27 cellular contexts compared by ENCODE assay signal in the genomic region with DNA sequence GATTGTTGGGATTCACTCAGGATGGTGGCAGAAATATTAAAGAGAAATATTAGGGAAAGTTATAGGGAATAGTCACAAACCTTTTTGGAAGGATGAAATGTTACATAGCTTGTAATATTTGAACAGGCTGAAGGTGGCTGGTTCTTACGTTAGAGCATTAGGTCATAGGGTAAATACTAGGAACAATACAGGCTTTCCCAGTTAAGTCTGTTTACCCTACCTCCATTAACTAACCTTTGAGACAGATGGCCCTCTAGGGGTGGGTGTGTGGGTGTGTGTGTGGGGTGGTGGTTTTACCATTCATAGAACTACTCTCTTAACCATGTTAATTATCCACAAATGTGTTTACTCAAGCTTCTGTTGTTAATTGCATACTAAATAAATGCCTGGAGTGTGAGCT.
DNase-seq lines count a peak whose midpoint lies in the region; ATAC-seq and TF ChIP-seq lines count a peak whose summit lies in the region.
"Had no signal": no experiment of that assay in that cellular context is flagged by ENCODE, and none has a peak within 500 bp of the region (broad histone marks: within the 10 kb centered on the region; RNA-seq: fewer than 3 reads in every experiment).

No MANE protein-coding gene starts in this region.

- H3K4me1 Mint-ChIP-seq in Caco-2 (ENCODE audit: low read depth, unreplicated experiment), result peaks cover 23% of the 10 kb centered on the region
- no peaks in the 10 kb centered on the region for H3K4me1 Mint-ChIP-seq in MCF 10A (ENCODE audit: insufficient read depth, unreplicated experiment)
- no peaks in the 10 kb centered on the region for H3K4me1 Mint-ChIP-seq in activated T-cell treated with anti-CD3 and anti-CD28 coated beads, Interleukin-2, amount 50 U/mL, for 4 hours (ENCODE audit: low read depth)
- H3K4me1 Mint-ChIP-seq: activated naive CD8-positive, alpha-beta T cell treated with anti-CD3 and anti-CD28 coated beads, Interleukin-2, amount 10 ng/mL, durations not matched to agents 7 days and 5 days had no signal

- no peaks in the 10 kb centered on the region for H3K27me3 ChIP-seq in Caco-2 (replicated peaks; ENCODE audit: control insufficient read depth, insufficient read depth, low read length)
- H3K27me3 ChIP-seq: ascending aorta, BLaER1 had no signal

- intact Hi-C loops in Caco-2 (cut with micrococcal nuclease; ENCODE audit: unreplicated experiment) (loop anchor here (1.0 to 2.0 kb wide), 2 partner anchors 14 to 27 kb away; no protein-coding TSS in a partner anchor), MCF 10A (cut with micrococcal nuclease) (no loop called here)

- TF ChIP-seq CTCF in Caco-2 (IDR thresholded peaks at IDR 0.05; ENCODE audit: insufficient read depth in 1 of 2, low read depth in 1 of 2, low read length in 1 of 2, severe bottlenecking in 1 of 2, unreplicated experiment in 1 of 2) (no peak), HEK293 (tag by site-specific recombination; IDR thresholded peaks at IDR 0.05) (no peak), MCF 10A (IDR thresholded peaks at IDR 0.05; ENCODE audit: unreplicated experiment) (no peak)

- H3K9me3 Mint-ChIP-seq in Caco-2 (ENCODE audit: unreplicated experiment) (peaks cover 44% of the 10 kb centered on the region), MCF 10A (ENCODE audit: unreplicated experiment) (peaks cover 37% of the 10 kb centered on the region)
- peaks cover 35% of the 10 kb centered on the region for H3K9me3 Mint-ChIP-seq in activated T-cell treated with anti-CD3 and anti-CD28 coated beads, Interleukin-2, amount 50 U/mL, for 4 hours

- POLR2A ChIA-PET in Caco-2 (lab: Charles Lee), result no interaction called here
- POLR2A ChIA-PET in HEK293 (lab: Yijun Ruan, JAX), result no interaction called here
- POLR2A ChIA-PET in MCF 10A (lab: Yijun Ruan, JAX), result interaction anchor here (0.6 to 0.7 kb wide), 2 partner anchors 11 to 315 kb away, joined by 3 read pairs; no protein-coding TSS in a partner anchor

- no peak overlapping the region for H3K4me3 ChIP-seq in Caco-2 (ENCODE audit: low read depth, low read length)
- H3K4me3 ChIP-seq in HEK293 (ENCODE audit: low read depth, low read length), result no peak overlapping the region
- H3K4me3 ChIP-seq: ascending aorta, BLaER1, coronary artery, lower lobe of right lung, smooth muscle cell had no signal

- H3K27ac ChIP-seq in HEK293 (ENCODE audit: extremely low read depth, low read depth, low read length), result no peak overlapping the region
- H3K27ac ChIP-seq: ascending aorta, BLaER1, coronary artery, lower lobe of right lung had no signal

- no peak for ATAC-seq in GM19395 (IDR thresholded peaks at IDR 0.05; ENCODE audit: unreplicated experiment)
- ATAC-seq in activated T-cell treated with anti-CD3 and anti-CD28 coated beads, Interleukin-2, amount 50 U/mL, for 4 hours, result no peak
- ATAC-seq: activated CD8-positive, alpha-beta T cell treated with anti-CD3 and anti-CD28 coated beads, Interleukin-2, amount 10 ng/mL, durations not matched to agents 7 days and 5 days; lower lobe of right lung; natural killer cell treated with Interleukin-12 subunit alpha and Interleukin-12 subunit beta and Interleukin-15 and Interleukin-18, amount 100 ng/mL, for 72 hours had no signal

- H3K27ac Mint-ChIP-seq in Caco-2 (ENCODE audit: unreplicated experiment) (peak overlapping the region; percentile 68), MCF 10A (ENCODE audit: low read depth, unreplicated experiment) (no peak overlapping the region)
- H3K27ac Mint-ChIP-seq: activated CD8-positive, alpha-beta T cell treated with anti-CD3 and anti-CD28 coated beads, Interleukin-2, amount 10 ng/mL, durations not matched to agents 7 days and 5 days; activated naive CD8-positive, alpha-beta T cell treated with anti-CD3 and anti-CD28 coated beads, Interleukin-2, amount 10 ng/mL, durations not matched to agents 7 days and 5 days; natural killer cell treated with Interleukin-12 subunit alpha and Interleukin-12 subunit beta and Interleukin-15 and Interleukin-18, amount 100 ng/mL, for 72 hours; T-helper 2 cell treated with Interferon-gamma antibody and Interleukin-4, amounts not matched to agents 5 μg/mL and 100 μg/mL, for 36 hours had no signal

- H3K4me1 ChIP-seq in Caco-2 (peaks cover 23% of the 10 kb centered on the region), HEK293 (ENCODE audit: control insufficient read depth, insufficient read depth, low read length) (no peaks in the 10 kb centered on the region)
- H3K4me1 ChIP-seq: ascending aorta, BLaER1, lower lobe of right lung had no signal

- CTCF ChIA-PET in Caco-2 (lab: Charles Lee), result interaction anchor here (0.7 kb wide), 1 partner anchor 48 kb away, joined by 5 read pairs; no protein-coding TSS in a partner anchor
- CTCF ChIA-PET in HEK293 (lab: Yijun Ruan, JAX), result interaction anchor here (1.6 kb wide), 1 partner anchor 42 kb away, joined by 5 read pairs; no protein-coding TSS in a partner anchor
- CTCF ChIA-PET in MCF 10A (lab: Yijun Ruan, JAX), result no interaction called here

- H3K4me3 Mint-ChIP-seq in Caco-2 (ENCODE audit: unreplicated experiment) (peak overlapping the region; percentile 5), MCF 10A (ENCODE audit: unreplicated experiment) (no peak overlapping the region)
- H3K4me3 Mint-ChIP-seq in activated T-cell treated with anti-CD3 and anti-CD28 coated beads, Interleukin-2, amount 50 U/mL, for 4 hours, result no peak overlapping the region
- H3K4me3 Mint-ChIP-seq: activated CD8-positive, alpha-beta T cell treated with anti-CD3 and anti-CD28 coated beads, Interleukin-2, amount 10 ng/mL, durations not matched to agents 7 days and 5 days; activated naive CD8-positive, alpha-beta T cell treated with anti-CD3 and anti-CD28 coated beads, Interleukin-2, amount 10 ng/mL, durations not matched to agents 7 days and 5 days; natural killer cell treated with Interleukin-12 subunit alpha and Interleukin-12 subunit beta and Interleukin-15 and Interleukin-18, amount 100 ng/mL, for 72 hours; T-helper 2 cell treated with Interferon-gamma antibody and Interleukin-4, amounts not matched to agents 5 μg/mL and 100 μg/mL, for 36 hours had no signal

- BruUV-seq in Caco-2 (replicated peaks; lab: Mats Ljungman, UMichigan) (no TSS peak), MCF 10A (replicated peaks; lab: Mats Ljungman, UMichigan) (no TSS peak)

- H3K36me3 Mint-ChIP-seq in Caco-2 (ENCODE audit: insufficient read depth, unreplicated experiment), result peaks cover 6% of the 10 kb centered on the region
- H3K36me3 Mint-ChIP-seq in MCF 10A (ENCODE audit: insufficient read depth, unreplicated experiment), result no peaks in the 10 kb centered on the region
- H3K36me3 Mint-ChIP-seq in activated T-cell treated with anti-CD3 and anti-CD28 coated beads, Interleukin-2, amount 50 U/mL, for 4 hours (ENCODE audit: insufficient read depth), result peaks cover 5% of the 10 kb centered on the region

- DNase-seq in Caco-2, result peak; percentile 46 to 47
- peak; percentile 32 for DNase-seq in NCI-H2081 treated with DMSO at 0.1 percent for 48 hours (lab: John Stamatoyannopoulos, UW)
- DNase-seq in SW480 (ENCODE audit: low spot score), result peak; percentile 10
- no peak for DNase-seq in MCF 10A (ENCODE audit: unreplicated experiment)
- DNase-seq in activated T-cell treated with anti-CD3 and anti-CD28 coated beads, Interleukin-2, amount 50 U/mL, for 4 hours, result no peak
- DNase-seq: activated CD8-positive, alpha-beta T cell treated with anti-CD3 and anti-CD28 coated beads, Interleukin-2, amount 10 ng/mL, durations not matched to agents 7 days and 5 days; activated effector memory CD4-positive, alpha-beta T cell treated with anti-CD3 and anti-CD28 coated beads, Interleukin-2, amount 50 U/mL, for 16 hours; activated naive CD8-positive, alpha-beta T cell treated with anti-CD3 and anti-CD28 coated beads, Interleukin-2, amount 10 ng/mL, durations not matched to agents 7 days and 5 days; Calu3; effector memory CD4-positive, alpha-beta T cell; erythroblast; head of caudate nucleus; lower lobe of right lung; NCI-H1092 treated with DMSO at 0.1 percent for 48 hours; OCI-M1; retina; stimulated activated CD4-positive, alpha-beta T cell treated with anti-CD3 and anti-CD28 coated beads, Interleukin-1b, Interleukin-23, amount 100 ng/mL, for 48 hours; stimulated activated CD8-positive, alpha-beta memory T cell treated with anti-CD3 and anti-CD28 coated beads, Interleukin-4, amount 100 ng/mL, for 48 hours; trophoblast cell had no signal

- peaks cover 43% of the 10 kb centered on the region for H3K9me3 ChIP-seq in Caco-2
- no peaks in the 10 kb centered on the region for H3K9me3 ChIP-seq in HEK293 (ENCODE audit: control insufficient read depth, insufficient read depth, low read depth, low read length)

- no peaks in the 10 kb centered on the region for H3K36me3 ChIP-seq in Caco-2 (ENCODE audit: control insufficient read depth, insufficient read depth, low read length)
- H3K36me3 ChIP-seq in HEK293 (ENCODE audit: control insufficient read depth in 2 of 2, insufficient read depth in 1 of 2, low read length in 2 of 2), result no peaks in the 10 kb centered on the region
- H3K36me3 ChIP-seq: ascending aorta, BLaER1, lower lobe of right lung had no signal

- H3K27me3 Mint-ChIP-seq in Caco-2 (ENCODE audit: insufficient read depth, unreplicated experiment) (no peaks in the 10 kb centered on the region), MCF 10A (ENCODE audit: insufficient read depth, unreplicated experiment) (no peaks in the 10 kb centered on the region)
- peaks cover 4% of the 10 kb centered on the region for H3K27me3 Mint-ChIP-seq in activated T-cell treated with anti-CD3 and anti-CD28 coated beads, Interleukin-2, amount 50 U/mL, for 4 hours (ENCODE audit: low read depth)
- H3K27me3 Mint-ChIP-seq: activated naive CD8-positive, alpha-beta T cell treated with anti-CD3 and anti-CD28 coated beads, Interleukin-2, amount 10 ng/mL, durations not matched to agents 7 days and 5 days had no signal

TF ChIP-seq in HEK293, 187 proteins besides CTCF, POLR2A, EP300 and RAD21:
- TF ChIP-seq EGR2 (tag by site-specific recombination; IDR thresholded peaks at IDR 0.05; ENCODE audit: low read depth) (peak; percentile 15; the same call in 1 of the 2 replicates), ZNF585B (tag by site-specific recombination; IDR thresholded peaks at IDR 0.05) (no peak)
TF ChIP-seq in HEK293: peak in this region for 1.

Comparison
In these comparisons a context has a peak if more than half of its experiments do, and no peak if none do; other contexts are left out.
1. DNase-seq: peak in Caco-2 (2 of 2), NCI-H2081 treated with DMSO at 0.1 percent for 48 hours (single experiment) and SW480 (single experiment); none in MCF 10A (single experiment) and activated T-cell treated with anti-CD3 and anti-CD28 coated beads, Interleukin-2, amount 50 U/mL, for 4 hours (single experiment).